23 cellular contexts compared by ENCODE assay signal in the genomic region with DNA sequence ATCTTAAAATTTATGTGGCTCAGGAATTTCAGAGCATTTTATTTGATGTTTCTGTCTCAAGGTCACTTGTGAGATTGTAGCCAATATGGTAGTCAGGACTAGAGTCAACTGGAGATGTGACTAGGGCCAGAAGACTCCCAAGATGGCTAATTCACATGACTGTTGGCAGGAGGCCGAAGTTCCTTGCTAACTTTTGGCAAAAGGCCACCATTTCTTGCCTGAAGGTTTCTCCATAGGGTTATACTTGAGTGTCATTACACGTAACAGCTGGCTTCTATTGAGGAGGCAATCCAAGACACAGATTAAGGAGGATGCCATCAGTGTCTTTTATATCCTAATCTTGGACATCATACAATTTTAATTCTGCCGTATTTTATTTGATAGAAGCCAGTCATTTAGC.
A peak's percentile ranks its signal among the peaks of the same experiment; 100 is the strongest.
DNase-seq lines count a peak whose midpoint lies in the region.
"Had no signal": no experiment of that assay in that cellular context is flagged by ENCODE, and none has a peak within 500 bp of the region (broad histone marks: within the 10 kb centered on the region; RNA-seq: fewer than 3 reads in every experiment).

No MANE protein-coding gene starts in this region.

- H3K4me3 ChIP-seq in CD8-positive, alpha-beta memory T cell (ENCODE audit: low read length) = no peak overlapping the region

- H3K4me1 Mint-ChIP-seq in CD8-positive, alpha-beta memory T cell = no peaks in the 10 kb centered on the region
- H3K4me1 Mint-ChIP-seq: B cell, T-helper 17 cell had no signal

- H3K9me3 Mint-ChIP-seq in CD8-positive, alpha-beta memory T cell = no peaks in the 10 kb centered on the region
- H3K9me3 Mint-ChIP-seq: CD8-positive, alpha-beta T cell had no signal

- no peaks in the 10 kb centered on the region for H3K27me3 ChIP-seq in CD8-positive, alpha-beta memory T cell (ENCODE audit: insufficient read depth, low read length, poor library complexity, severe bottlenecking)

- H3K9me3 ChIP-seq in CD8-positive, alpha-beta memory T cell (ENCODE audit: low read length) = no peaks in the 10 kb centered on the region
- H3K9me3 ChIP-seq: SK-N-SH had no signal

- H3K27me3 Mint-ChIP-seq in CD8-positive, alpha-beta memory T cell = no peaks in the 10 kb centered on the region
- H3K27me3 Mint-ChIP-seq: B cell, T-helper 17 cell had no signal

- H3K4me1 ChIP-seq in CD8-positive, alpha-beta memory T cell (ENCODE audit: insufficient read depth, low read length) = no peaks in the 10 kb centered on the region

- no peaks in the 10 kb centered on the region for H3K36me3 Mint-ChIP-seq in CD8-positive, alpha-beta memory T cell
- H3K36me3 Mint-ChIP-seq: CD8-positive, alpha-beta T cell had no signal

- DNase-seq in NCI-H82 (lab: John Stamatoyannopoulos, UW) (peak; percentile 6), NCI-H82 treated with DMSO at 0.1 percent for 48 hours (lab: John Stamatoyannopoulos, UW; ENCODE audit: unreplicated experiment) (no peak), M059J (ENCODE audit: low read depth) (peak; percentile 27), SK-MEL-5 (ENCODE audit: low read depth, low spot score) (peak; percentile 21), renal cortical epithelial cell (ENCODE audit: low read depth) (peak; percentile 2), AG08396 (ENCODE audit: low spot score) (no peak)
- no peak for DNase-seq in CD8-positive, alpha-beta memory T cell
- DNase-seq: CD8-positive, alpha-beta T cell; HCEC 1CT; IMR-90; NCI-H1092; NCI-H1436 treated with DMSO at 0.1 percent for 48 hours; NCI-H187 treated with DMSO at 0.1 percent for 48 hours; NCI-H2227 treated with DMSO at 0.1 percent for 48 hours; NCI-H510A; NCI-H748 treated with DMSO at 0.1 percent for 48 hours; SHP77; SK-N-SH; T-helper 17 cell had no signal

- no peak overlapping the region for H3K4me3 Mint-ChIP-seq in CD8-positive, alpha-beta memory T cell
- H3K4me3 Mint-ChIP-seq: B cell; CD8-positive, alpha-beta T cell; T-helper 17 cell had no signal

- POLR2A ChIA-PET in CD8-positive, alpha-beta memory T cell (lab: Charles Lee) = no interaction called here

- H3K27ac ChIP-seq in CD8-positive, alpha-beta memory T cell (ENCODE audit: low read depth, low read length) = no peak overlapping the region
- H3K27ac ChIP-seq: C4-2B, KMS-11, RWPE1 had no signal

- CTCF ChIA-PET in CD8-positive, alpha-beta memory T cell (lab: Charles Lee) = no interaction called here

- no peak overlapping the region for H3K27ac Mint-ChIP-seq in CD8-positive, alpha-beta memory T cell
- H3K27ac Mint-ChIP-seq: B cell; CD8-positive, alpha-beta T cell; T-helper 17 cell had no signal

- H3K36me3 ChIP-seq in CD8-positive, alpha-beta memory T cell (ENCODE audit: insufficient read depth, low read length) = no peaks in the 10 kb centered on the region

- in situ Hi-C loops in SK-MEL-5 (cut with HindIII; ENCODE audit: low pct_unique_long_range_greater_than_20kb, low sequenced_read_pairs) = no loop called here

Comparison
In these comparisons a context has a peak if more than half of its experiments do, and no peak if none do; other contexts are left out.
1. DNase-seq: peak in NCI-H82 (single experiment), M059J (single experiment), SK-MEL-5 (single experiment) and renal cortical epithelial cell (single experiment); none in NCI-H82 treated with DMSO at 0.1 percent for 48 hours (single experiment), CD8-positive, alpha-beta memory T cell (0 of 5) and AG08396 (single experiment).